Comparison of ENCODE assay signal across 11 cellular contexts in the genomic region with DNA sequence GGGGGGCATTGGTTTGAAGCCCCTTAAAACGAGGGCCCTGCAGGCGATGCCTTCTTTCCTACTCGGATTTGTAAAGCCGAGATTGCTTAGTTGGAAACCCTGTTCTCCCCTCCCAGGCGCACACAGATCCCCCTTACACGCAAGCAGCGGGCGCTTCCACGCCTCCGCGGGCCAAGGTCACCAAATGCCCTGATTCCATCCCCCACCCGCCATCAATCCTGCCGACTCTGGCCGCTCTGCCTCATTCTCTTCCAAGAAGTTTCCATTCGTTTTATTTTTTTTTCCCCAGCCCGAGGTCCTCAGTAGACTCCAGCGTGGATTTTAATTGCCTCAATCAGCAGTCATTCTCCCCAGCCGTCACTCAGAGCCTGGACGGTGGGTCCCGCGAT. TPM values are rescaled to one million over a fixed set of nuclear protein-coding genes. Genes with fewer than 3 reads are reported as not detected.
DNase-seq lines count a peak whose midpoint lies in the region; ATAC-seq and TF ChIP-seq lines count a peak whose summit lies in the region.
"Had no signal": no experiment of that assay in that cellular context is flagged by ENCODE, and none has a peak within 500 bp of the region (broad histone marks: within the 10 kb centered on the region; RNA-seq: fewer than 3 reads in every experiment).

No MANE protein-coding gene starts in this region.

- ATAC-seq in natural killer cell (no peak), Right ventricle myocardium superior (ENCODE audit: poor library complexity) (no peak)
- no peak for ATAC-seq in natural killer cell treated with Interleukin-12 subunit alpha and Interleukin-12 subunit beta and Interleukin-15 and Interleukin-18, amount 100 ng/mL, for 72 hours
- no peak for ATAC-seq in activated T-helper 17 cell treated with anti-CD3 and anti-CD28 coated beads, Interleukin-2, amount 50 U/mL, for 72 hours (replicated peaks)
- ATAC-seq: psoas muscle had no signal

- H3K4me1 Mint-ChIP-seq in natural killer cell, result peaks cover 8 to 17% of the 10 kb centered on the region in 2 donors
- peaks cover 7 to 12% of the 10 kb centered on the region in 2 donors for H3K4me1 Mint-ChIP-seq in natural killer cell treated with Interleukin-12 subunit alpha and Interleukin-12 subunit beta and Interleukin-15 and Interleukin-18, amount 100 ng/mL, for 72 hours (ENCODE audit: low read depth in 2 of 2)
- no peaks in the 10 kb centered on the region for H3K4me1 Mint-ChIP-seq in activated T-helper 17 cell treated with anti-CD3 and anti-CD28 coated beads, Interleukin-2, amount 50 U/mL, for 72 hours
- peaks cover 13 to 16% of the 10 kb centered on the region in 2 donors for H3K4me1 Mint-ChIP-seq in immature natural killer cell
- H3K4me1 Mint-ChIP-seq in type B pancreatic cell (ENCODE audit: unreplicated experiment), result peaks cover 14% of the 10 kb centered on the region

- H3K27ac Mint-ChIP-seq in natural killer cell, result no peak overlapping the region
- H3K27ac Mint-ChIP-seq in natural killer cell treated with Interleukin-12 subunit alpha and Interleukin-12 subunit beta and Interleukin-15 and Interleukin-18, amount 100 ng/mL, for 72 hours, result no peak overlapping the region
- no peak overlapping the region for H3K27ac Mint-ChIP-seq in activated T-helper 17 cell treated with anti-CD3 and anti-CD28 coated beads, Interleukin-2, amount 50 U/mL, for 72 hours
- H3K27ac Mint-ChIP-seq in immature natural killer cell, result no peak overlapping the region
- H3K27ac Mint-ChIP-seq in type B pancreatic cell, result peak overlapping the region; percentile 82

- no peak for TF ChIP-seq CTCF in natural killer cell (IDR thresholded peaks at IDR 0.05)
- no peak for TF ChIP-seq CTCF in type B pancreatic cell (conservative IDR thresholded peaks at IDR 0.05)

- no peaks in the 10 kb centered on the region for H3K9me3 Mint-ChIP-seq in natural killer cell
- H3K9me3 Mint-ChIP-seq in natural killer cell treated with Interleukin-12 subunit alpha and Interleukin-12 subunit beta and Interleukin-15 and Interleukin-18, amount 100 ng/mL, for 72 hours, result no peaks in the 10 kb centered on the region
- no peaks in the 10 kb centered on the region for H3K9me3 Mint-ChIP-seq in activated T-helper 17 cell treated with anti-CD3 and anti-CD28 coated beads, Interleukin-2, amount 50 U/mL, for 72 hours
- H3K9me3 Mint-ChIP-seq in immature natural killer cell, result no peaks in the 10 kb centered on the region
- H3K9me3 Mint-ChIP-seq in type B pancreatic cell, result no peaks in the 10 kb centered on the region

- DNase-seq in natural killer cell (no peak), immature natural killer cell (no peak), type B pancreatic cell (ENCODE audit: extremely low spot score, unreplicated experiment) (no peak), mesenteric fat pad (ENCODE audit: low spot score) (no peak), Right ventricle myocardium superior (no peak)
- DNase-seq in natural killer cell treated with Interleukin-12 subunit alpha and Interleukin-12 subunit beta and Interleukin-15 and Interleukin-18, amount 100 ng/mL, for 72 hours (ENCODE audit: low spot score), result no peak
- no peak for DNase-seq in stimulated activated CD4-positive, alpha-beta T cell treated with anti-CD3 and anti-CD28 coated beads, Interleukin-2, amount 100 ng/mL, for 48 hours
- DNase-seq: psoas muscle had no signal

- H3K36me3 Mint-ChIP-seq in natural killer cell, result no peaks in the 10 kb centered on the region
- H3K36me3 Mint-ChIP-seq in natural killer cell treated with Interleukin-12 subunit alpha and Interleukin-12 subunit beta and Interleukin-15 and Interleukin-18, amount 100 ng/mL, for 72 hours, result peaks cover 4% of the 10 kb centered on the region
- no peaks in the 10 kb centered on the region for H3K36me3 Mint-ChIP-seq in activated T-helper 17 cell treated with anti-CD3 and anti-CD28 coated beads, Interleukin-2, amount 50 U/mL, for 72 hours (ENCODE audit: low read depth)
- H3K36me3 Mint-ChIP-seq in immature natural killer cell, result peaks cover 0 to 3% (median 0%) of the 10 kb centered on the region in 3 donors
- H3K36me3 Mint-ChIP-seq in type B pancreatic cell, result no peaks in the 10 kb centered on the region

- H3K27me3 Mint-ChIP-seq in natural killer cell (ENCODE audit: low read depth in 2 of 2), result peaks cover 61 to 66% of the 10 kb centered on the region in 2 donors
- peaks cover 63 to 75% of the 10 kb centered on the region in 2 donors for H3K27me3 Mint-ChIP-seq in natural killer cell treated with Interleukin-12 subunit alpha and Interleukin-12 subunit beta and Interleukin-15 and Interleukin-18, amount 100 ng/mL, for 72 hours
- peaks cover 70% of the 10 kb centered on the region for H3K27me3 Mint-ChIP-seq in activated T-helper 17 cell treated with anti-CD3 and anti-CD28 coated beads, Interleukin-2, amount 50 U/mL, for 72 hours
- H3K27me3 Mint-ChIP-seq in immature natural killer cell (ENCODE audit: low read depth in 3 of 3), result peaks cover 30 to 43% (median 36%) of the 10 kb centered on the region in 3 donors
- H3K27me3 Mint-ChIP-seq in type B pancreatic cell, result peaks cover 83% of the 10 kb centered on the region

- peak overlapping the region; percentile 53 for H3K4me3 Mint-ChIP-seq in natural killer cell
- H3K4me3 Mint-ChIP-seq in natural killer cell treated with Interleukin-12 subunit alpha and Interleukin-12 subunit beta and Interleukin-15 and Interleukin-18, amount 100 ng/mL, for 72 hours, result no peak overlapping the region
- peak overlapping the region; percentile 69 for H3K4me3 Mint-ChIP-seq in activated T-helper 17 cell treated with anti-CD3 and anti-CD28 coated beads, Interleukin-2, amount 50 U/mL, for 72 hours
- peak overlapping the region in 4 of 5 donors; percentile 19 to 67 (median 34) for H3K4me3 Mint-ChIP-seq in immature natural killer cell
- peak overlapping the region; percentile 86 for H3K4me3 Mint-ChIP-seq in type B pancreatic cell

- intact Hi-C loops in natural killer cell (cut with micrococcal nuclease), result no loop called here
- intact Hi-C loops in Right ventricle myocardium superior (cut with DNase I), result no loop called here

RNA-seq across cellular contexts. Expression of gene GAD2, which starts 1.0 kb away (rescaled TPM):
- total RNA-seq in natural killer cell (not detected), type B pancreatic cell (ENCODE audit: low replicate concordance) (15.3 and 16.9 TPM in 2 replicates), mesenteric fat pad (not detected), Right ventricle myocardium superior (not detected)
- total RNA-seq in natural killer cell treated with Interleukin-12 subunit alpha and Interleukin-12 subunit beta and Interleukin-15 and Interleukin-18, amount 100 ng/mL, for 72 hours, result not detected
- not detected for total RNA-seq in activated T-helper 17 cell treated with anti-CD3 and anti-CD28 coated beads, Interleukin-2, amount 50 U/mL, for 72 hours
- polyA plus RNA-seq in immature natural killer cell, result not detected
- total RNA-seq: left cardiac atrium, psoas muscle, upper lobe of left lung had no signal

Comparison
In these comparisons a context has a peak if more than half of its experiments do, and no peak if none do; other contexts are left out.
1. RNA of gene GAD2, which starts 1.0 kb away (total RNA-seq): 15.3 to 16.9 TPM in type B pancreatic cell; not detected in natural killer cell, not detected in natural killer cell treated with Interleukin-12 subunit alpha and Interleukin-12 subunit beta and Interleukin-15 and Interleukin-18, amount 100 ng/mL, for 72 hours, not detected in activated T-helper 17 cell treated with anti-CD3 and anti-CD28 coated beads, Interleukin-2, amount 50 U/mL, for 72 hours, not detected in mesenteric fat pad (single experiment) and not detected in Right ventricle myocardium superior (single experiment); every median in the first group is over 10 times any median in the second.